In the genomic region with DNA sequence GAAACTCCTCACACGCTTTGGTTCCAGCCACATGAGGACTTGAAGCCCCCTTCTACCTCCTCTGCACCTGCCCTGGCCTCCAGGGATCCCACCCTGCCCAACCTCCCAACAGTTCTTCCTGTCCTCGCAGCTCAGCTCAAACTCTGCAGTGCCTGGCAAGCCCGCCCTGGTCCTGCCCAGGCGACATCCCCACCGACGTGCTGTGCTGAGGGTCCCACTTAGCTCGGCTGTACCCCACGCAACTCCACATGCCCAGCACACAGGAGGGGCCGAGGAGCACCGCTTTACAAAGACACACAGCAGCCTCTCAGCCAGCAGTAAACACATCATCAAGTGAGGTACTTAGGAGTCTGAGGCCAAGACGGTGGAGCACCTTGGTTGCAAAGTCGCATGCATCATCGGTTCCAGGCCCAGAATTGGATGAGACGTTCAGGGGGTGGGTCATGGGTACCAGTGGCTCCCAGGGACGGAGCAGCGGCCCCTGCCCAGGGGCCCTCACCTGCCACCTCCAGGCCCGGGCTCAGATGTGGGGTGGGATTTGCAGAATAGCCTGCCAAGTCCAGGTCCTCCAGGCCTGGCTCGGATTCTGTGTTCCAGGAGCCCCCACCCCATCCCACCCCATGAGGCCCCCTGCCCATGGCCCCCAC, we compare ENCODE assay signal across 20 cellular contexts.
"Had no signal": no experiment of that assay in that cellular context is flagged by ENCODE, and none has a peak within 500 bp of the region (broad histone marks: within the 10 kb centered on the region; RNA-seq: fewer than 3 reads in every experiment).

No MANE protein-coding gene starts in this region.

- H3K36me3 ChIP-seq: left ventricle myocardium inferior had no signal

- H2AFZ ChIP-seq: hepatocyte had no signal

- DNase-seq: activated CD4-positive, alpha-beta memory T cell treated with anti-CD3 and anti-CD28 coated beads for 36 hours; activated CD4-positive, alpha-beta T cell treated with anti-CD3 and anti-CD28 coated beads for 1 hour; activated T-cell treated with anti-CD3 and anti-CD28 coated beads for 4 hours; dermis blood vessel endothelial cell; effector memory CD8-positive, alpha-beta T cell; foreskin fibroblast; mesendoderm; natural killer cell; retina; stimulated activated CD4-positive, alpha-beta T cell treated with anti-CD3 and anti-CD28 coated beads, Interleukin-12 subunit alpha, Interleukin-12 subunit beta, amount 100 ng/mL, for 4 hours; stimulated activated CD4-positive, alpha-beta T cell treated with anti-CD3 and anti-CD28 coated beads, Interleukin-1b, Interleukin-23, amount 100 ng/mL, for 48 hours; stimulated activated CD8-positive, alpha-beta memory T cell treated with anti-CD3 and anti-CD28 coated beads, Interleukin-4, amount 100 ng/mL, for 48 hours; stimulated activated naive CD4-positive, alpha-beta T cell; SW 1271; T-helper 2 cell had no signal

- H3K27ac Mint-ChIP-seq: activated CD4-positive, alpha-beta memory T cell treated with anti-CD3 and anti-CD28 coated beads for 36 hours; activated naive CD8-positive, alpha-beta T cell; activated T-helper 1 cell treated with anti-CD3 and anti-CD28 coated beads, Interleukin-12 subunit alpha, Interleukin-12 subunit beta, Interleukin-2, Interleukin-4 antibody, amounts not matched to agents 30 ng/mL and 10 ng/mL and 1 ng/mL, durations not matched to agents 14 hours and 24 hours and 36 hours; natural killer cell had no signal

- H3K27ac ChIP-seq: hepatocyte, left ventricle myocardium inferior, VCaP had no signal

- H3K9me3 Mint-ChIP-seq: activated CD4-positive, alpha-beta memory T cell treated with anti-CD3 and anti-CD28 coated beads for 36 hours; activated T-helper 1 cell treated with anti-CD3 and anti-CD28 coated beads, Interleukin-12 subunit alpha, Interleukin-12 subunit beta, Interleukin-2, Interleukin-4 antibody, amounts not matched to agents 30 ng/mL and 10 ng/mL and 1 ng/mL, durations not matched to agents 14 hours and 24 hours and 36 hours; effector memory CD8-positive, alpha-beta T cell; natural killer cell had no signal

- H3K4me2 ChIP-seq: hepatocyte had no signal

- H3K79me2 ChIP-seq: hepatocyte had no signal

- H3K27me3 ChIP-seq: hepatocyte had no signal

- ATAC-seq: effector memory CD8-positive, alpha-beta T cell; natural killer cell had no signal

- H3K4me3 Mint-ChIP-seq: activated CD4-positive, alpha-beta memory T cell treated with anti-CD3 and anti-CD28 coated beads for 36 hours; activated naive CD8-positive, alpha-beta T cell; activated T-helper 1 cell treated with anti-CD3 and anti-CD28 coated beads, Interleukin-12 subunit alpha, Interleukin-12 subunit beta, Interleukin-2, Interleukin-4 antibody, amounts not matched to agents 30 ng/mL and 10 ng/mL and 1 ng/mL, durations not matched to agents 14 hours and 24 hours and 36 hours; effector memory CD8-positive, alpha-beta T cell; natural killer cell had no signal

- H3K4me3 ChIP-seq: hepatocyte, left ventricle myocardium inferior had no signal

- H3K36me3 Mint-ChIP-seq: activated CD4-positive, alpha-beta memory T cell treated with anti-CD3 and anti-CD28 coated beads for 36 hours; activated naive CD8-positive, alpha-beta T cell; natural killer cell had no signal

- H3K9me3 ChIP-seq: left ventricle myocardium inferior had no signal
